8 cellular contexts compared by ENCODE assay signal in the genomic region with DNA sequence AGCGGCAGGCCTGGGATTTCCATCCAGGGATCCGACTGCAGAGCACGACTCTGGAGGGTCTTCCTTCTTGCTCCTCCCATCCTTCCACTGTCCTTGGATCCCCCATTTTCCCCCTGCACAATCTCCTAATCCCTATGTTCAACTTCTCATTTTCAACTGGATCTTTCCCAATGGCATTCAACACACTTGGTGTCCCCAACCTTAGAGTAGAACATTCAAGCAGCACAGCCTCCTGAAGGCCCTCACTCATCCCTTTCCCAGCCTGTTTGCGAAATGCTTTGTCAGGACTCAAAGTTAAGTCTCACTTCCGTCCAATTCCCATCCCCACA. TPM values are rescaled to one million over a fixed set of nuclear protein-coding genes. Genes with fewer than 3 reads are reported as not detected.
DNase-seq lines count a peak whose midpoint lies in the region; ATAC-seq and TF ChIP-seq lines count a peak whose summit lies in the region.

No MANE protein-coding gene starts in this region.

- no peaks in the 10 kb centered on the region for H3K9me3 Mint-ChIP-seq in activated CD8-positive, alpha-beta memory T cell treated with anti-CD3 and anti-CD28 coated beads, Interleukin-2, amount 10 ng/mL, durations not matched to agents 7 days and 5 days (ENCODE audit: low read depth)
- no peaks in the 10 kb centered on the region for H3K9me3 Mint-ChIP-seq in activated naive CD8-positive, alpha-beta T cell treated with anti-CD3 and anti-CD28 coated beads for 36 hours

- no peak for TF ChIP-seq CTCF in thoracic aorta (IDR thresholded peaks at IDR 0.05)

- H3K36me3 ChIP-seq in thoracic aorta: peaks cover 25% of the 10 kb centered on the region

- DNase-seq in activated CD8-positive, alpha-beta memory T cell treated with anti-CD3 and anti-CD28 coated beads, Interleukin-2, amount 10 ng/mL, durations not matched to agents 7 days and 5 days: no peak
- no peak for DNase-seq in activated CD8-positive, alpha-beta memory T cell treated with anti-CD3 and anti-CD28 coated beads, Interleukin-2, amount 50 U/mL, for 48 hours
- DNase-seq in activated naive CD8-positive, alpha-beta T cell treated with anti-CD3 and anti-CD28 coated beads for 36 hours: no peak
- DNase-seq in left lobe of liver (ENCODE audit: low spot score) (no peak), thoracic aorta (ENCODE audit: low spot score) (no peak), 8988T (no peak), NCI-H146 treated with DMSO at 0.1 percent for 48 hours (lab: John Stamatoyannopoulos, UW; ENCODE audit: unreplicated experiment) (no peak), AG08395 (ENCODE audit: low spot score) (no peak)

- H3K4me3 Mint-ChIP-seq in activated CD8-positive, alpha-beta memory T cell treated with anti-CD3 and anti-CD28 coated beads, Interleukin-2, amount 10 ng/mL, durations not matched to agents 7 days and 5 days: peak overlapping the region; percentile 99
- peak overlapping the region; percentile 99 for H3K4me3 Mint-ChIP-seq in activated naive CD8-positive, alpha-beta T cell treated with anti-CD3 and anti-CD28 coated beads for 36 hours

- H3K27ac Mint-ChIP-seq in activated CD8-positive, alpha-beta memory T cell treated with anti-CD3 and anti-CD28 coated beads, Interleukin-2, amount 10 ng/mL, durations not matched to agents 7 days and 5 days: peak overlapping the region; percentile 95
- peak overlapping the region; percentile 97 for H3K27ac Mint-ChIP-seq in activated naive CD8-positive, alpha-beta T cell treated with anti-CD3 and anti-CD28 coated beads for 36 hours

- H3K27me3 Mint-ChIP-seq in activated CD8-positive, alpha-beta memory T cell treated with anti-CD3 and anti-CD28 coated beads, Interleukin-2, amount 10 ng/mL, durations not matched to agents 7 days and 5 days: no peaks in the 10 kb centered on the region
- no peaks in the 10 kb centered on the region for H3K27me3 Mint-ChIP-seq in activated naive CD8-positive, alpha-beta T cell treated with anti-CD3 and anti-CD28 coated beads for 36 hours

- H3K27me3 ChIP-seq in thoracic aorta (replicated peaks; ENCODE audit: insufficient read depth): no peaks in the 10 kb centered on the region

- no peaks in the 10 kb centered on the region for H3K9me3 ChIP-seq in thoracic aorta

- H3K4me1 Mint-ChIP-seq in activated CD8-positive, alpha-beta memory T cell treated with anti-CD3 and anti-CD28 coated beads, Interleukin-2, amount 10 ng/mL, durations not matched to agents 7 days and 5 days: peaks cover 46% of the 10 kb centered on the region
- peaks cover 28% of the 10 kb centered on the region for H3K4me1 Mint-ChIP-seq in activated naive CD8-positive, alpha-beta T cell treated with anti-CD3 and anti-CD28 coated beads for 36 hours

- peak overlapping the region; percentile 57 to 72 for H3K27ac ChIP-seq in thoracic aorta

- peaks cover 43% of the 10 kb centered on the region for H3K36me3 Mint-ChIP-seq in activated CD8-positive, alpha-beta memory T cell treated with anti-CD3 and anti-CD28 coated beads, Interleukin-2, amount 10 ng/mL, durations not matched to agents 7 days and 5 days
- H3K36me3 Mint-ChIP-seq in activated naive CD8-positive, alpha-beta T cell treated with anti-CD3 and anti-CD28 coated beads for 36 hours: peaks cover 33% of the 10 kb centered on the region

- CTCF ChIA-PET in activated CD8-positive, alpha-beta memory T cell treated with anti-CD3 and anti-CD28 coated beads, Interleukin-2, amount 10 ng/mL, durations not matched to agents 7 days and 5 days (lab: Charles Lee): interaction anchor here (0.7 to 2.9 kb wide), 34 partner anchors 11 to 622 kb away, joined by 3 to 36 read pairs (median 4); a partner anchor contains a TSS

- ATAC-seq in activated CD8-positive, alpha-beta memory T cell treated with anti-CD3 and anti-CD28 coated beads, Interleukin-2, amount 10 ng/mL, durations not matched to agents 7 days and 5 days: no peak
- ATAC-seq in left lobe of liver: peak; percentile 1
- no peak for ATAC-seq in thoracic aorta (ENCODE audit: insufficient number of reproducible peaks, low FRiP score, low read depth)

- H3K4me3 ChIP-seq in thoracic aorta: peak overlapping the region; percentile 83

- H3K4me1 ChIP-seq in thoracic aorta (ENCODE audit: control insufficient read depth in 1 of 2, low read depth in 2 of 2): peaks cover 9 to 18% of the 10 kb centered on the region in 2 donors

RNA-seq across cellular contexts. Expression of a gene that starts 32.3 kb away (rescaled TPM):
- total RNA-seq in activated CD8-positive, alpha-beta memory T cell treated with anti-CD3 and anti-CD28 coated beads, Interleukin-2, amount 10 ng/mL, durations not matched to agents 7 days and 5 days: 100 to 1,000 TPM; 151 to 175 TPM
- 100 to 1,000 TPM; 148 to 149 TPM for total RNA-seq in activated naive CD8-positive, alpha-beta T cell treated with anti-CD3 and anti-CD28 coated beads for 36 hours
- 198 TPM for total RNA-seq in left lobe of liver
- total RNA-seq in thoracic aorta: 100 to 1,000 TPM; 202 to 227 TPM
